9 cellular contexts compared by ENCODE assay signal in genomic region chr11:112163875-112164521, GRCh38. TPM values are rescaled to one million over a fixed set of nuclear protein-coding genes. Genes with fewer than 3 reads are reported as not detected.
DNase-seq lines count a peak whose midpoint lies in the region; ATAC-seq, FAIRE-seq and TF ChIP-seq lines count a peak whose summit lies in the region.
"Had no signal": no experiment of that assay in that cellular context is flagged by ENCODE, and none has a peak within 500 bp of the region (broad histone marks: within the 10 kb centered on the region; RNA-seq: fewer than 3 reads in every experiment).

IL18 (minus strand) TSS chr11:112164094; CDS start chr11:112155053, 9,041 bp downstream.

- H4K91ac ChIP-seq in H1 (replicated peaks; ENCODE audit: insufficient read length, low read length), result no peak within 1 kb of the TSS

- TF ChIP-seq POLR2A in H1 (IDR thresholded peaks at IDR 0.05; ENCODE audit: control extremely low read depth in 1 of 2, low read depth in 2 of 2, low read length in 2 of 2), result no peak

- H3K79me1 ChIP-seq in H1 (ENCODE audit: low read depth, low read length), result no peaks in the 10 kb centered on the region

- no peak for FAIRE-seq in H1 (lab: Jason Lieb, UNC)

- H2BK15ac ChIP-seq in H1 (ENCODE audit: low read length), result no peak within 1 kb of the TSS

- peak; percentile 96 for ATAC-seq in mucosa of descending colon
- no peak for ATAC-seq in GM18519 (IDR thresholded peaks at IDR 0.05; ENCODE audit: low FRiP score, unreplicated experiment)
- no peak for ATAC-seq in HG03520 (IDR thresholded peaks at IDR 0.05; ENCODE audit: unreplicated experiment)
- no peak for ATAC-seq in GM18870 (IDR thresholded peaks at IDR 0.05; ENCODE audit: unreplicated experiment)

- H4K20me1 ChIP-seq in H1 (replicated peaks in 1 of 2; ENCODE audit: control insufficient read depth in 1 of 2, insufficient read depth in 2 of 2, low read length in 2 of 2), result no peaks in the 10 kb centered on the region

- POLR2A ChIA-PET in H1 (lab: Charles Lee; ENCODE audit: partially characterized antibody), result no interaction called here

- H3K27ac ChIP-seq in ACC112 (ENCODE audit: low read depth, low read length), result no peak within 1 kb of the TSS
- H3K27ac ChIP-seq in H1 (ENCODE audit: low read depth, low read length), result no peak within 1 kb of the TSS

- no peak within 1 kb of the TSS for H3K4me2 ChIP-seq in H1 (ENCODE audit: insufficient read depth in 1 of 2, low read depth in 2 of 2, low read length in 2 of 2)

- no peaks in the 10 kb centered on the region for H3K9me3 ChIP-seq in H1 (ENCODE audit: insufficient read depth in 2 of 2, low read depth in 1 of 2, low read length in 1 of 2)
- no peaks in the 10 kb centered on the region for H3K9me3 ChIP-seq in mucosa of descending colon

- intact Hi-C loops in mucosa of descending colon (cut with DNase I, micrococcal nuclease), result no loop called here

- no peaks in the 10 kb centered on the region for H3K27me3 ChIP-seq in ACC112 (ENCODE audit: insufficient read depth, low read length)
- no peaks in the 10 kb centered on the region for H3K27me3 ChIP-seq in H1 (replicated peaks in 1 of 4; ENCODE audit: control insufficient read depth in 3 of 4, extremely low read depth in 1 of 4, insufficient read depth in 3 of 4, low read length in 3 of 4)

- H2BK12ac ChIP-seq in H1 (ENCODE audit: low read depth, low read length), result no peak within 1 kb of the TSS

- H2AFZ ChIP-seq in ACC112 (ENCODE audit: low read length, unreplicated experiment) (peak within 1 kb of the TSS; percentile 32), H1 (ENCODE audit: low read length) (peak within 1 kb of the TSS; percentile 43)

- no peak within 1 kb of the TSS for H2AK5ac ChIP-seq in H1 (ENCODE audit: low read depth, low read length)

- H4K5ac ChIP-seq in H1 (ENCODE audit: insufficient read length, low read depth, low read length), result no peak within 1 kb of the TSS

- no peak within 1 kb of the TSS for H3K56ac ChIP-seq in H1 (replicated peaks; ENCODE audit: insufficient read length, low read depth, low read length)

- WGBS in H1 (ENCODE audit: extremely low coverage in 1 of 2, insufficient coverage in 1 of 2, insufficient read length in 1 of 2, insufficient replicate concordance in 2 of 2, low coverage in 1 of 2, low lambda C conversion rate in 2 of 2, missing lambda C conversion rate in 1 of 2), 2 experiments, result 73% methylated on average over 12 of the region's 12 CpGs; no CpG with 5 or more reads in 1 of the 2 experiments

- H3K23ac ChIP-seq in H1 (ENCODE audit: insufficient read length), result no peak within 1 kb of the TSS

- TF ChIP-seq CTCF in H1 (IDR thresholded peaks at IDR 0.05; ENCODE audit: control extremely low read depth in 1 of 3, insufficient read depth in 1 of 3, low read depth in 1 of 3, low read length in 3 of 3) (no peak), mucosa of descending colon (IDR thresholded peaks at IDR 0.05) (no peak)

- no peak within 1 kb of the TSS for H3K4ac ChIP-seq in H1 (replicated peaks; ENCODE audit: insufficient read length, low read depth, low read length)

- H3K14ac ChIP-seq in H1 (ENCODE audit: insufficient read length), result no peak within 1 kb of the TSS

- H3K4me3 ChIP-seq in ACC112 (ENCODE audit: low read depth, low read length) (peak within 1 kb of the TSS; percentile 26; the same call in 1 of the 2 replicates), H1 (ENCODE audit: extremely low read depth in 1 of 4, insufficient read depth in 2 of 4, low read depth in 3 of 4, low read length in 4 of 4) (no peak within 1 kb of the TSS), mucosa of descending colon (no peak within 1 kb of the TSS)

- DNase-seq in NCI-H2227 treated with DMSO at 0.1 percent for 48 hours (lab: John Stamatoyannopoulos, UW), result peak; percentile 25
- peak in 1 of 2 experiments; percentile 57 for DNase-seq in H1 (ENCODE audit: low read depth in 1 of 2, low spot score in 2 of 2)
- DNase-seq in mucosa of descending colon, result peak; percentile 84 to 87 (median 87)
- no peak for DNase-seq in COLO829 (ENCODE audit: low spot score)
- DNase-seq: DND-41 had no signal

- no peak for TF ChIP-seq RAD21 in H1 (IDR thresholded peaks at IDR 0.05 in 1 of 2, conservative IDR thresholded peaks at IDR 0.05 in 1 of 2; ENCODE audit: low read depth in 2 of 2, low read length in 2 of 2)

- H3K9ac ChIP-seq in H1 (replicated peaks in 1 of 4; ENCODE audit: extremely low read depth in 1 of 4, low read depth in 3 of 4, low read length in 3 of 4), result no peak within 1 kb of the TSS

- no peak within 1 kb of the TSS for H2BK20ac ChIP-seq in H1 (ENCODE audit: low read length)

- H4K8ac ChIP-seq in H1 (ENCODE audit: extremely low read depth, insufficient read depth, low read length), result no peak within 1 kb of the TSS

- no peak for TF ChIP-seq EP300 in H1 (IDR thresholded peaks at IDR 0.05; ENCODE audit: borderline replicate concordance in 1 of 2, low read depth in 2 of 2, low read length in 2 of 2)

- H3K36me3 ChIP-seq in ACC112 (ENCODE audit: insufficient read depth, low read length) (no peaks in the 10 kb centered on the region), H1 (ENCODE audit: control insufficient read depth in 2 of 4, insufficient read depth in 4 of 4, low read length in 3 of 4) (no peaks in the 10 kb centered on the region), mucosa of descending colon (ENCODE audit: low read depth) (no peaks in the 10 kb centered on the region)

- no peak within 1 kb of the TSS for H2BK120ac ChIP-seq in H1 (replicated peaks; ENCODE audit: low read depth, low read length)

- CTCF ChIA-PET in H1 (lab: Charles Lee; ENCODE audit: partially characterized antibody), result interaction anchor here (1.1 to 3.5 kb wide), 4 partner anchors 11 to 117 kb away, joined by 3 to 15 read pairs (median 4); partner anchors contain the start of gene BCO2

- H3K79me2 ChIP-seq in ACC112 (ENCODE audit: control insufficient read depth, insufficient read depth, low read length, unreplicated experiment), result no peaks in the 10 kb centered on the region
- no peaks in the 10 kb centered on the region for H3K79me2 ChIP-seq in H1 (ENCODE audit: control insufficient read depth in 1 of 2, insufficient read depth in 2 of 2, low read length in 2 of 2)

- H3K4me1 ChIP-seq in ACC112 (ENCODE audit: control insufficient read depth, insufficient read depth, low read length, unreplicated experiment) (peaks cover 21% of the 10 kb centered on the region), H1 (replicated peaks in 1 of 4; ENCODE audit: control insufficient read depth in 3 of 4, insufficient read depth in 4 of 4, low read length in 3 of 4) (no peaks in the 10 kb centered on the region; a peak in 2 of 7 replicates), mucosa of descending colon (ENCODE audit: low read depth) (peaks cover 2% of the 10 kb centered on the region)

- H2BK5ac ChIP-seq in H1 (ENCODE audit: low read depth, low read length), result no peak within 1 kb of the TSS

- H3K23me2 ChIP-seq in H1 (ENCODE audit: low read depth, low read length), result no peaks in the 10 kb centered on the region; the same call in 1 of the 2 replicates

- no peak within 1 kb of the TSS for H3K18ac ChIP-seq in H1 (ENCODE audit: extremely low read depth, low read length)

TF ChIP-seq in H1, 55 proteins besides CTCF, POLR2A, EP300 and RAD21:
- TF ChIP-seq HDAC2 (IDR thresholded peaks at IDR 0.05; ENCODE audit: borderline replicate concordance in 1 of 2, low read depth in 2 of 2, low read length in 2 of 2) (no peak), TAF1 (IDR thresholded peaks at IDR 0.05; ENCODE audit: low read depth, low read length) (peak; percentile 50; the same call in 1 of the 2 replicates)

RNA-seq across cellular contexts. Expression of gene IL18, which starts in this region (rescaled TPM):
- 0.84 and 1.1 TPM in 2 replicates for total RNA-seq in H1 (2021; fragmentation: NEBNext Ultra II Directional; extraction: Animal tissue kit (Norgen Biotek cat#: 25700))
- 0.13 and 0.29 TPM in 2 replicates for polyA plus RNA-seq in H1 (2011; rRNA removed)
- 0.27 TPM for polyA plus RNA-seq in H1 (2011; cell fraction: cytosol; rRNA removed)
- polyA plus RNA-seq in H1 (2011; cell fraction: nucleus; rRNA removed), result not detected
- 0.36 to 0.66 TPM (median 0.38 TPM) in 4 replicates for polyA plus RNA-seq in H1 (2012, experiment 1 of 2)
- not detected for polyA plus RNA-seq in H1 (2012, experiment 2 of 2)
- polyA plus RNA-seq in H1 (2013, experiment 1 of 2), result 0.73 TPM
- 0.90 TPM for polyA plus RNA-seq in H1 (2013, experiment 2 of 2)
- polyA minus RNA-seq in H1 (2011; rRNA and poly(A)+ RNA removed), result 0.25 TPM in 1 of 2 replicates, not detected in the other
- polyA minus RNA-seq in H1 (2011; cell fraction: cytosol; rRNA and poly(A)+ RNA removed), result not detected
- polyA minus RNA-seq in H1 (2011; cell fraction: nucleus; rRNA and poly(A)+ RNA removed), result not detected
- total RNA-seq in mucosa of descending colon, result 100 to 1,000 TPM in 1 of 3 donors, 10 to 100 TPM in 2; 69.4 to 114 (median 85.0) TPM

Comparison
In these comparisons a context has a peak if more than half of its experiments do, and no peak if none do; other contexts are left out.
1. RNA of gene IL18 (total RNA-seq): 69.4 to 114 TPM in mucosa of descending colon; 0.84 to 1.1 TPM in H1; every median in the first group is over 10 times any median in the second.